Comparison of ENCODE assay signal across 18 cellular contexts in genomic region chr5:118990582-118990981, GRCh38. TPM values are rescaled to one million over a fixed set of nuclear protein-coding genes. Genes with fewer than 3 reads are reported as not detected.
DNase-seq lines count a peak whose midpoint lies in the region; ATAC-seq and TF ChIP-seq lines count a peak whose summit lies in the region.
"Had no signal": no experiment of that assay in that cellular context is flagged by ENCODE, and none has a peak within 500 bp of the region (broad histone marks: within the 10 kb centered on the region; RNA-seq: fewer than 3 reads in every experiment).

No MANE protein-coding gene starts in this region.

- H3K4me1 Mint-ChIP-seq in IgD-negative memory B cell = peaks cover 7 to 22% (median 17%) of the 10 kb centered on the region in 3 donors
- H3K4me1 Mint-ChIP-seq in GM23338 = peaks cover 13% of the 10 kb centered on the region

- TF ChIP-seq POLR2A in body of pancreas (IDR thresholded peaks at IDR 0.05) (no peak), right lobe of liver (IDR thresholded peaks at IDR 0.05) (no peak), suprapubic skin (IDR thresholded peaks at IDR 0.05) (no peak)

- no peak overlapping the region for H3K9ac ChIP-seq in mesendoderm (ENCODE audit: low read length)

- H3K4me3 Mint-ChIP-seq in IgD-negative memory B cell (peak overlapping the region in 1 of 4 donors; percentile 92), GM23338 (no peak overlapping the region)

- H3K4me2 ChIP-seq in mesendoderm (ENCODE audit: low read length) = no peak overlapping the region
- no peak overlapping the region for H3K4me2 ChIP-seq in GM23338

- no peak overlapping the region for H3K4me3 ChIP-seq in body of pancreas
- no peak overlapping the region for H3K4me3 ChIP-seq in mesendoderm (ENCODE audit: low read length)
- H3K4me3 ChIP-seq in GM23338 = no peak overlapping the region
- H3K4me3 ChIP-seq in right lobe of liver = no peak overlapping the region
- no peak overlapping the region for H3K4me3 ChIP-seq in suprapubic skin

- H3K27me3 ChIP-seq in body of pancreas (no peaks in the 10 kb centered on the region), mesendoderm (ENCODE audit: insufficient read depth, low read length, poor library complexity) (no peaks in the 10 kb centered on the region), GM23338 (ENCODE audit: insufficient read depth) (no peaks in the 10 kb centered on the region), right lobe of liver (no peaks in the 10 kb centered on the region), suprapubic skin (no peaks in the 10 kb centered on the region)

- H3K4me1 ChIP-seq in body of pancreas = peaks cover 34% of the 10 kb centered on the region
- peaks cover 6% of the 10 kb centered on the region for H3K4me1 ChIP-seq in mesendoderm (ENCODE audit: control insufficient read depth, low read depth, low read length)
- H3K4me1 ChIP-seq in GM23338 (ENCODE audit: insufficient read depth) = peaks cover 8% of the 10 kb centered on the region; the same call in 1 of the 2 replicates
- H3K4me1 ChIP-seq in right lobe of liver = peaks cover 0 to 16% (median 0%) of the 10 kb centered on the region in 4 donors
- H3K4me1 ChIP-seq in suprapubic skin = peaks cover 15% of the 10 kb centered on the region

- no peaks in the 10 kb centered on the region for H3K79me1 ChIP-seq in mesendoderm (ENCODE audit: low read length)

- H3K36me3 Mint-ChIP-seq in IgD-negative memory B cell = no peaks in the 10 kb centered on the region
- peaks cover 12% of the 10 kb centered on the region for H3K36me3 Mint-ChIP-seq in GM23338 (ENCODE audit: low read depth)
- H3K36me3 Mint-ChIP-seq: CD4-positive, CD25-positive, alpha-beta regulatory T cell had no signal

- H2AFZ ChIP-seq in GM23338 = no peak overlapping the region; the same call in 1 of the 2 replicates

- no peak overlapping the region for H2BK15ac ChIP-seq in mesendoderm (replicated peaks; ENCODE audit: low read depth)

- no peak for TF ChIP-seq EP300 in suprapubic skin (IDR thresholded peaks at IDR 0.05)

- no peaks in the 10 kb centered on the region for H3K27me3 Mint-ChIP-seq in IgD-negative memory B cell
- H3K27me3 Mint-ChIP-seq in GM23338 (ENCODE audit: insufficient read depth, low read depth, poor library complexity) = peaks cover 4% of the 10 kb centered on the region

- WGBS in body of pancreas, 2 donors = 31 to 45% methylated on average over 1 of the region's 1 CpG
- no CpG with 5 or more reads among the region's 1 CpG for WGBS in mesendoderm (ENCODE audit: extremely low coverage, insufficient coverage, low lambda C conversion rate)
- 50% methylated on average over 1 of the region's 1 CpG for WGBS in right lobe of liver (ENCODE audit: insufficient coverage, low coverage, low lambda C conversion rate, missing lambda C conversion rate)
- 47% methylated on average over 1 of the region's 1 CpG for WGBS in suprapubic skin

- H3K56ac ChIP-seq in mesendoderm (ENCODE audit: low read length) = no peak overlapping the region

- peak; percentile 33 to 74 (median 59) for DNase-seq in body of pancreas
- peak; percentile 41 for DNase-seq in mesendoderm
- DNase-seq in GM23338 (ENCODE audit: low spot score) = no peak
- no peak for DNase-seq in omental fat pad (ENCODE audit: low spot score)
- DNase-seq in right lobe of liver = no peak
- DNase-seq in suprapubic skin (ENCODE audit: low spot score in 2 of 2) = no peak
- DNase-seq: ACHN; AML-193; CD4-positive, CD25-positive, alpha-beta regulatory T cell; DMS79; IMR-90; NCI-H1417 treated with DMSO at 0.1 percent for 48 hours; NCI-H1930; NCI-H2171; NCI-H446 treated with DMSO at 0.1 percent for 48 hours; NCI-H82 had no signal

- ATAC-seq in body of pancreas = no peak
- ATAC-seq in GM23338 = no peak
- ATAC-seq in omental fat pad (ENCODE audit: low FRiP score) = no peak
- no peak for ATAC-seq in right lobe of liver
- ATAC-seq: HCT116 had no signal

- no peaks in the 10 kb centered on the region for H3K79me2 ChIP-seq in mesendoderm (ENCODE audit: control insufficient read depth, insufficient read depth, low read length)
- no peaks in the 10 kb centered on the region for H3K79me2 ChIP-seq in GM23338 (replicated peaks; ENCODE audit: insufficient read depth)

- intact Hi-C loops in body of pancreas (cut with DNase I) = no loop called here
- intact Hi-C loops in right lobe of liver (cut with DNase I) = no loop called here

- no peak overlapping the region for H2BK120ac ChIP-seq in mesendoderm (ENCODE audit: low read depth, low read length)

- H3K9me2 ChIP-seq in GM23338 (ENCODE audit: insufficient read depth) = no peaks in the 10 kb centered on the region

- H3K9me3 Mint-ChIP-seq in IgD-negative memory B cell (peaks cover 0 to 5% (median 4%) of the 10 kb centered on the region in 3 donors), GM23338 (peaks cover 26% of the 10 kb centered on the region)

- H2AK5ac ChIP-seq in mesendoderm (ENCODE audit: low read length) = no peak overlapping the region

- no peak overlapping the region for H3K4ac ChIP-seq in mesendoderm (ENCODE audit: low read depth, low read length)

- H3K27ac Mint-ChIP-seq in IgD-negative memory B cell (peak overlapping the region in 2 of 3 donors; percentile 60 to 88), GM23338 (no peak overlapping the region)

- TF ChIP-seq CTCF in body of pancreas (IDR thresholded peaks at IDR 0.05) (no peak), GM23338 (conservative IDR thresholded peaks at IDR 0.05; ENCODE audit: low read depth in 2 of 2) (no peak), omental fat pad (IDR thresholded peaks at IDR 0.05) (no peak), right lobe of liver (IDR thresholded peaks at IDR 0.05) (no peak), suprapubic skin (IDR thresholded peaks at IDR 0.05) (no peak)

- no peaks in the 10 kb centered on the region for H3F3A ChIP-seq in GM23338 (replicated peaks; ENCODE audit: low read depth)

- H4K5ac ChIP-seq in mesendoderm (ENCODE audit: low read length) = no peak overlapping the region

- no peaks in the 10 kb centered on the region for H4K20me1 ChIP-seq in GM23338 (replicated peaks; ENCODE audit: insufficient read depth)

- no peaks in the 10 kb centered on the region for H3K36me3 ChIP-seq in body of pancreas (replicated peaks in 1 of 2; ENCODE audit: insufficient read depth in 1 of 2, low read depth in 2 of 2)
- H3K36me3 ChIP-seq in mesendoderm (ENCODE audit: control insufficient read depth, insufficient read depth, low read length) = no peaks in the 10 kb centered on the region
- H3K36me3 ChIP-seq in GM23338 (ENCODE audit: insufficient read depth) = no peaks in the 10 kb centered on the region
- H3K36me3 ChIP-seq in right lobe of liver = no peaks in the 10 kb centered on the region
- no peaks in the 10 kb centered on the region for H3K36me3 ChIP-seq in suprapubic skin

- peak overlapping the region in 3 of 4 donors; percentile 53 to 99 (median 96) for H3K27ac ChIP-seq in body of pancreas
- H3K27ac ChIP-seq in mesendoderm (ENCODE audit: low read depth, low read length) = peak overlapping the region; percentile 35
- H3K27ac ChIP-seq in GM23338 (ENCODE audit: low read depth) = no peak overlapping the region
- H3K27ac ChIP-seq in right lobe of liver = no peak overlapping the region
- H3K27ac ChIP-seq in suprapubic skin = no peak overlapping the region

- H3K9me3 ChIP-seq in body of pancreas (no peaks in the 10 kb centered on the region), right lobe of liver (no peaks in the 10 kb centered on the region), suprapubic skin (no peaks in the 10 kb centered on the region)

- H3K18ac ChIP-seq in mesendoderm (ENCODE audit: low read length) = peak overlapping the region; percentile 1

- no peak overlapping the region for H4K8ac ChIP-seq in mesendoderm (ENCODE audit: low read depth, low read length)

- H2BK5ac ChIP-seq in mesendoderm (ENCODE audit: low read length) = no peak overlapping the region

- no peak overlapping the region for H3K23ac ChIP-seq in mesendoderm (ENCODE audit: low read length)

TF ChIP-seq in GM23338, 12 proteins besides CTCF, POLR2A, EP300 and RAD21 (continues in another document):
- TF ChIP-seq ZNF331 (CRISPR knock-in tag; IDR thresholded peaks at IDR 0.05; ENCODE audit: low read depth) (no peak), EZH2 (IDR thresholded peaks at IDR 0.05; ENCODE audit: low read depth, unreplicated experiment) (no peak)

RNA-seq across cellular contexts. Expression of gene DTWD2, which starts 2.2 kb away (rescaled TPM):
- 4.0 TPM for polyA plus RNA-seq in IgD-negative memory B cell
- 10 to 100 TPM in 1 of 2 donors, 1 to 10 TPM in 1; 7.5 to 29.7 TPM for total RNA-seq in body of pancreas
- polyA plus RNA-seq in mesendoderm (2013, experiment 1 of 2) = 56.4 TPM
- 60.1 TPM for polyA plus RNA-seq in mesendoderm (2013, experiment 2 of 2)
- total RNA-seq in GM23338 (2014; rRNA removed; shearing (Covaris generic)) = 15.4 TPM in 2 replicates
- 4.1 and 4.4 TPM in 2 replicates for polyA plus RNA-seq in GM23338 (2016; fragmentation: Nextera tagmentation; extraction: Ambion mirVana)
- total RNA-seq in omental fat pad = 1 to 10 TPM; 2.8 to 7.1 (median 3.4) TPM
- total RNA-seq in right lobe of liver = 10 to 100 TPM in 2 of 6 experiments, 1 to 10 TPM in 4; 3.7 to 13.4 (median 7.0) TPM
- total RNA-seq in suprapubic skin = 10 to 100 TPM in 2 of 4 donors, 1 to 10 TPM in 2; 7.1 to 15.3 (median 11.2) TPM

Comparison
In these comparisons a context has a peak if more than half of its experiments do, and no peak if none do; other contexts are left out.
1. DNase-seq: peak in body of pancreas (4 of 4) and mesendoderm (single experiment); none in GM23338 (single experiment), omental fat pad (single experiment), right lobe of liver (0 of 3) and suprapubic skin (0 of 2).
2. H3K27ac ChIP-seq: peak in body of pancreas (3 of 4) and mesendoderm (single experiment); none in GM23338 (single experiment), right lobe of liver (0 of 3) and suprapubic skin (single experiment).